ENCODE assay signal across 10 cellular contexts in the genomic region with DNA sequence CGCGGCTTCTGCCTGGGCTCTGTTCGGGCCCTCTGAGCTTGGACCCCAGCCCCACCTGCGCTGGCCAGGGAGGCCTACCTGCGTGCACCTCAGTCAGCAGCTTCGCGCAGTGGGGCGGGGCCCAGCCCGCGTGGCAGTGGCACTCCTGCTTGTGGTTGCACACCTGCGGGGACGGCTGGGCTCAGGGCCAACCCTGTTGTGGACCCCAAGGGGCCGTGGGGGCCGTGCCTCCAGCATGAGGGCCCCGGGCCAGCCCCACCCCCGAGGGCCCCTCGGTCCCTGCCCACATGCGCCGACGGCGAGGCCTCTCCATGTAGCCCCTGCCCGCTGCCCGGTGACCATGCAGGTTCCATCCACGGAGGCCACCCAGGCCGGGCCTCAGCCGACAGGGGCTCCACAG. TPM values are rescaled to one million over a fixed set of nuclear protein-coding genes. Genes with fewer than 3 reads are reported as not detected.
"Had no signal": no experiment of that assay in that cellular context is flagged by ENCODE, and none has a peak within 500 bp of the region (broad histone marks: within the 10 kb centered on the region; RNA-seq: fewer than 3 reads in every experiment).

No MANE protein-coding gene starts in this region.

- H3K4me3 ChIP-seq: GM23248, HAP-1 had no signal

- DNase-seq: GM23248, GOT3, H7, HFFc6, IMR-90, KG1 had no signal

- H3K27ac ChIP-seq: GM23248 had no signal

- H3K4me1 ChIP-seq: HAP-1 had no signal

- H3K36me3 ChIP-seq: HAP-1 had no signal

- FAIRE-seq: HTR-8/SVneo had no signal

- H3K9me3 ChIP-seq: HAP-1 had no signal

- H3K9ac ChIP-seq: GM23248 had no signal

RNA-seq across cellular contexts. Expression of a gene that starts 7.3 kb away (rescaled TPM):
- polyA plus RNA-seq: GM23248 had no signal

RNA-seq across cellular contexts. Expression of a gene that starts 31.7 kb away (rescaled TPM):
- total RNA-seq: GM23248, H4, HFFc6, HT-29, IMR-90 had no signal
- polyA plus RNA-seq: GM23248, IMR-90 had no signal

RNA-seq across cellular contexts. Expression of a gene that starts 39.4 kb away (rescaled TPM):
- total RNA-seq: GM23248, H4, HFFc6, HT-29, IMR-90 had no signal
- polyA plus RNA-seq: GM23248, IMR-90 had no signal
